ENCODE assay signal across 19 cellular contexts in the genomic region with DNA sequence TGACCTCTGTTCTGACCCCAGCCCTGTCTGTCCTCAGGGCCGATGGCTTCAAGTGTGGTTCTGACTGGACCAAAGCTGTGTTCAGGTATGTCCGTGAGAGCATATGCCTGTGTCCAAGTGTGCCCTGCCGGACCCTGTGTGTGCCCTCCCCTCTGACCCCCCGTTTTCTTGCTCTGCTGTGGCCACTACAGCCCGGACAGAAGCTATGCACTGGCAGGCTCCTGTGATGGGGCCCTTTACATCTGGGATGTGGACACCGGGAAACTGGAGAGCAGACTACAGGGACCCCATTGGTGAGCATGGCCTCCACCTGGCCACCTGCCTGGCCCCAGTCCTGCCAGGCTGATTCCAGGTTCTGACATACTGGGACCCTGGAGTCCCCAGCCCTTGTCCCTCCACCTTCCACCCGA. TPM values are rescaled to one million over a fixed set of nuclear protein-coding genes. Genes with fewer than 3 reads are reported as not detected.
DNase-seq lines count a peak whose midpoint lies in the region; ATAC-seq and TF ChIP-seq lines count a peak whose summit lies in the region.
"Had no signal": no experiment of that assay in that cellular context is flagged by ENCODE, and none has a peak within 500 bp of the region (broad histone marks: within the 10 kb centered on the region; RNA-seq: fewer than 3 reads in every experiment).

No MANE protein-coding gene starts in this region.

- H3K9me2 ChIP-seq in MM.1S (replicated peaks; ENCODE audit: insufficient read depth, low read length) = no peaks in the 10 kb centered on the region

- H3K27ac ChIP-seq in MM.1S (ENCODE audit: low read length) (peak overlapping the region; percentile 92), spleen (peak overlapping the region; percentile 16 to 88 (median 82))
- H3K27ac ChIP-seq in effector memory CD4-positive, alpha-beta T cell (ENCODE audit: insufficient read depth, low read length, poor library complexity, severe bottlenecking) = peak overlapping the region; percentile 7

- peaks cover 27% of the 10 kb centered on the region for H3F3A ChIP-seq in MM.1S (ENCODE audit: insufficient read depth, low read length)

- H3K4me3 ChIP-seq in MM.1S (ENCODE audit: low read length) (peak overlapping the region; percentile 23; the same call in 1 of the 2 replicates), spleen (peak overlapping the region in 1 of 8 donors; percentile 36)
- no peak overlapping the region for H3K4me3 ChIP-seq in effector memory CD4-positive, alpha-beta T cell (ENCODE audit: insufficient read depth, low read depth, low read length, poor library complexity, severe bottlenecking)
- H3K4me3 ChIP-seq: esophagus squamous epithelium, HAP-1, right atrium auricular region had no signal

- DNase-seq in SKM-1 treated with dmso at 0.1 percent for 144 hours (lab: John Stamatoyannopoulos, UW; ENCODE audit: unreplicated experiment) (peak; percentile 60), SKM-1 (lab: John Stamatoyannopoulos, UW; ENCODE audit: unreplicated experiment) (no peak), MM.1S (no peak), spleen (no peak)
- no peak for DNase-seq in effector memory CD4-positive, alpha-beta T cell
- no peak for DNase-seq in stimulated activated CD4-positive, alpha-beta T cell treated with anti-CD3 and anti-CD28 coated beads, Interleukin-2, amount 100 ng/mL, for 24 hours
- DNase-seq: amygdala; DMS153; esophagus squamous epithelium; hippocampal formation; KG1; left colon; naive thymus-derived CD4-positive, alpha-beta T cell; NCI-H187 treated with DMSO at 0.1 percent for 48 hours; Right ventricle myocardium superior had no signal

- H4K20me1 ChIP-seq in MM.1S (ENCODE audit: insufficient read depth, low read length) = no peaks in the 10 kb centered on the region

- intact Hi-C loops in spleen (cut with DNase I; ENCODE audit: low total_unique reads) = no loop called here

- no peaks in the 10 kb centered on the region for H3K27me3 ChIP-seq in MM.1S (replicated peaks; ENCODE audit: insufficient read depth, low read length)
- no peaks in the 10 kb centered on the region for H3K27me3 ChIP-seq in effector memory CD4-positive, alpha-beta T cell (replicated peaks; ENCODE audit: control insufficient read depth, insufficient read depth, low read length, poor library complexity, severe bottlenecking)
- no peaks in the 10 kb centered on the region for H3K27me3 ChIP-seq in spleen (replicated peaks in 1 of 7)
- H3K27me3 ChIP-seq: esophagus squamous epithelium, right atrium auricular region had no signal

- no peak for TF ChIP-seq POLR2A in spleen (IDR thresholded peaks at IDR 0.05)

- no peaks in the 10 kb centered on the region for H3K36me3 ChIP-seq in MM.1S (replicated peaks; ENCODE audit: insufficient read depth, low read length)
- H3K36me3 ChIP-seq in effector memory CD4-positive, alpha-beta T cell (ENCODE audit: control insufficient read depth, insufficient read depth, low read length) = peaks cover 45% of the 10 kb centered on the region
- peaks cover 0 to 97% (median 51%) of the 10 kb centered on the region in 6 donors for H3K36me3 ChIP-seq in spleen
- H3K36me3 ChIP-seq: HAP-1 had no signal

- peak overlapping the region; percentile 57 for H3K9ac ChIP-seq in MM.1S (ENCODE audit: low read length)

- H2AFZ ChIP-seq in MM.1S (ENCODE audit: low read length) = no peak overlapping the region

- ATAC-seq in GM19351 (IDR thresholded peaks at IDR 0.05; ENCODE audit: unreplicated experiment) = no peak
- ATAC-seq in HG03520 (IDR thresholded peaks at IDR 0.05; ENCODE audit: unreplicated experiment) = no peak
- ATAC-seq: left colon had no signal

- TF ChIP-seq CTCF in MM.1S (IDR thresholded peaks at IDR 0.05; ENCODE audit: low read length) (no peak), spleen (IDR thresholded peaks at IDR 0.05 in 8 of 11, conservative IDR thresholded peaks at IDR 0.05 in 3 of 11) (no peak)

- H3K4me1 ChIP-seq in MM.1S (ENCODE audit: low read length) (peaks cover 32% of the 10 kb centered on the region), spleen (peaks cover 20 to 90% (median 47%) of the 10 kb centered on the region in 6 donors)
- H3K4me1 ChIP-seq in effector memory CD4-positive, alpha-beta T cell (ENCODE audit: control insufficient read depth, insufficient read depth, low read length, poor library complexity, severe bottlenecking) = no peaks in the 10 kb centered on the region
- H3K4me1 ChIP-seq: HAP-1 had no signal

- no peaks in the 10 kb centered on the region for H3K9me3 ChIP-seq in MM.1S (replicated peaks; ENCODE audit: insufficient read depth, low read length)
- no peaks in the 10 kb centered on the region for H3K9me3 ChIP-seq in effector memory CD4-positive, alpha-beta T cell (ENCODE audit: control insufficient read depth, low read length)
- H3K9me3 ChIP-seq in spleen = no peaks in the 10 kb centered on the region
- H3K9me3 ChIP-seq: esophagus squamous epithelium, HAP-1, right atrium auricular region had no signal

- WGBS in spleen, 5 donors = 83 to 86% (median 84%) methylated on average over 6 to 7 of the region's 7 CpGs

- peaks cover 9% of the 10 kb centered on the region; the same call in 1 of the 2 replicates for H3K79me2 ChIP-seq in MM.1S (ENCODE audit: low read length)

- peak overlapping the region; percentile 52 for H3K4me2 ChIP-seq in MM.1S (ENCODE audit: low read depth, low read length)

RNA-seq across cellular contexts. Expression of a gene that starts 14.5 kb away (rescaled TPM):
- total RNA-seq in spleen = 100 to 1,000 TPM; 212 to 368 (median 234) TPM
- polyA plus RNA-seq in spleen = 100 to 1,000 TPM in 2 of 3 donors, 10 to 100 TPM in 1; 96.9 to 343 (median 341) TPM

RNA-seq across cellular contexts. Expression of a gene that starts 34.9 kb away (rescaled TPM):
- 10 to 100 TPM; 19.7 to 35.1 (median 27.9) TPM for total RNA-seq in spleen
- polyA plus RNA-seq in spleen = 10 to 100 TPM; 23.7 to 46.7 (median 31.9) TPM

Comparison
In these comparisons a context has a peak if more than half of its experiments do, and no peak if none do; other contexts are left out.
1. H3K27ac ChIP-seq: peak in every context shown above with its lines; median percentile 92 in MM.1S; 82 in spleen; 7 in effector memory CD4-positive, alpha-beta T cell.